ENCODE assay signal across 17 cellular contexts in genomic region chr3:140610544-140610943, GRCh38.
A peak's percentile ranks its signal among the peaks of the same experiment; 100 is the strongest.
DNase-seq lines count a peak whose midpoint lies in the region; ATAC-seq, FAIRE-seq and TF ChIP-seq lines count a peak whose summit lies in the region.
"Had no signal": no experiment of that assay in that cellular context is flagged by ENCODE, and none has a peak within 500 bp of the region (broad histone marks: within the 10 kb centered on the region; RNA-seq: fewer than 3 reads in every experiment).

No MANE protein-coding gene starts in this region.

- peak overlapping the region; percentile 45 for H2AFZ ChIP-seq in astrocyte (ENCODE audit: low read depth, low read length)
- peak overlapping the region; percentile 60 for H2AFZ ChIP-seq in osteoblast (ENCODE audit: low read length)

- no peak overlapping the region for H3K4me3 ChIP-seq in astrocyte (ENCODE audit: insufficient read depth, low read depth, low read length)
- no peak overlapping the region for H3K4me3 ChIP-seq in choroid plexus epithelial cell (ENCODE audit: low read depth, low read length)
- H3K4me3 ChIP-seq in osteoblast (ENCODE audit: insufficient read depth, low read length) = no peak overlapping the region
- H3K4me3 ChIP-seq in right atrium auricular region = no peak overlapping the region
- H3K4me3 ChIP-seq: HAP-1 had no signal

- H3K4me2 ChIP-seq in astrocyte (ENCODE audit: low read length) (peak overlapping the region; percentile 31), osteoblast (ENCODE audit: insufficient read depth, low read length) (no peak overlapping the region)

- peak overlapping the region; percentile 84 for H3K27ac Mint-ChIP-seq in astrocyte (ENCODE audit: unreplicated experiment)
- H3K27ac Mint-ChIP-seq: CD14-positive monocyte; CD8-positive, alpha-beta T cell had no signal

- H3K4me3 Mint-ChIP-seq in astrocyte (ENCODE audit: unreplicated experiment) = no peak overlapping the region
- H3K4me3 Mint-ChIP-seq: CD14-positive monocyte; CD8-positive, alpha-beta T cell had no signal

- H3K4me1 ChIP-seq in astrocyte (ENCODE audit: insufficient read depth, low read length) (peaks cover 7% of the 10 kb centered on the region), osteoblast (ENCODE audit: insufficient read depth, low read length) (peaks cover 5% of the 10 kb centered on the region), right atrium auricular region (no peaks in the 10 kb centered on the region)
- H3K4me1 ChIP-seq: Caco-2, HAP-1 had no signal

- no peaks in the 10 kb centered on the region for H4K20me1 ChIP-seq in astrocyte (ENCODE audit: insufficient read depth, low read length)
- H4K20me1 ChIP-seq in osteoblast (ENCODE audit: insufficient read depth, low read length) = no peaks in the 10 kb centered on the region

- H3K27ac ChIP-seq in astrocyte (ENCODE audit: low read depth, low read length) (peak overlapping the region; percentile 39), osteoblast (ENCODE audit: low read depth, low read length) (no peak overlapping the region), right atrium auricular region (no peak overlapping the region)
- H3K27ac ChIP-seq: 22Rv1 had no signal

- H3K36me3 ChIP-seq in astrocyte (ENCODE audit: insufficient read depth, low read length) (no peaks in the 10 kb centered on the region), osteoblast (ENCODE audit: insufficient read depth, low read length) (no peaks in the 10 kb centered on the region), right atrium auricular region (no peaks in the 10 kb centered on the region)
- H3K36me3 ChIP-seq: HAP-1 had no signal

- peak; percentile 38 for DNase-seq in HT1080 (ENCODE audit: low read depth)
- DNase-seq in astrocyte (ENCODE audit: low read depth) = peak; percentile 51
- peak; percentile 37 for DNase-seq in choroid plexus epithelial cell (ENCODE audit: low read depth)
- DNase-seq in osteoblast (ENCODE audit: insufficient read length, low spot score, missing footprints) = no peak
- DNase-seq in NCI-H2081 treated with DMSO at 0.1 percent for 48 hours (lab: John Stamatoyannopoulos, UW) = no peak
- DNase-seq in EL = no peak
- no peak for DNase-seq in right atrium auricular region (ENCODE audit: low spot score)
- DNase-seq: Caco-2; CD8-positive, alpha-beta T cell; DND-41; GF-D8 had no signal

- peaks cover 17% of the 10 kb centered on the region for H3K4me1 Mint-ChIP-seq in astrocyte (ENCODE audit: low read depth, unreplicated experiment)
- H3K4me1 Mint-ChIP-seq: CD14-positive monocyte had no signal

- no peaks in the 10 kb centered on the region for H3K36me3 Mint-ChIP-seq in astrocyte (ENCODE audit: low read depth, unreplicated experiment)
- H3K36me3 Mint-ChIP-seq: CD14-positive monocyte; CD8-positive, alpha-beta T cell had no signal

- TF ChIP-seq CTCF in astrocyte (IDR thresholded peaks at IDR 0.05; ENCODE audit: insufficient read depth, low read depth, low read length) = no peak
- no peak for TF ChIP-seq CTCF in choroid plexus epithelial cell (conservative IDR thresholded peaks at IDR 0.05; ENCODE audit: low read depth, low read length)
- TF ChIP-seq CTCF in osteoblast (IDR thresholded peaks at IDR 0.05; ENCODE audit: extremely low read depth, low read depth, low read length) = no peak
- TF ChIP-seq CTCF in right atrium auricular region (IDR thresholded peaks at IDR 0.05) = no peak

- ATAC-seq in HG02973 (IDR thresholded peaks at IDR 0.05; ENCODE audit: unreplicated experiment) = no peak
- ATAC-seq: CD8-positive, alpha-beta T cell had no signal

- H3K9me3 ChIP-seq in astrocyte (ENCODE audit: insufficient read depth, low read depth, low read length) (no peaks in the 10 kb centered on the region), osteoblast (ENCODE audit: low read depth, low read length) (no peaks in the 10 kb centered on the region), right atrium auricular region (no peaks in the 10 kb centered on the region)
- H3K9me3 ChIP-seq: HAP-1 had no signal

- H3K79me2 ChIP-seq in astrocyte (ENCODE audit: insufficient read depth, low read length) = no peaks in the 10 kb centered on the region
- no peaks in the 10 kb centered on the region for H3K79me2 ChIP-seq in osteoblast (ENCODE audit: insufficient read depth, low read length)

- FAIRE-seq in astrocyte (lab: Jason Lieb, UNC) = no peak
- FAIRE-seq: H1, HTR-8/SVneo had no signal

- no peaks in the 10 kb centered on the region for H3K27me3 Mint-ChIP-seq in astrocyte (ENCODE audit: low read depth, unreplicated experiment)

- H3K27me3 ChIP-seq in astrocyte (ENCODE audit: insufficient read depth, low read length) (no peaks in the 10 kb centered on the region), osteoblast (ENCODE audit: insufficient read depth, low read length) (no peaks in the 10 kb centered on the region), right atrium auricular region (no peaks in the 10 kb centered on the region)

- no peak overlapping the region for H3K9ac ChIP-seq in astrocyte (ENCODE audit: low read length)

- H3K9me3 Mint-ChIP-seq in astrocyte (ENCODE audit: unreplicated experiment) = peaks cover 13% of the 10 kb centered on the region

Comparison
In these comparisons a context has a peak if more than half of its experiments do, and no peak if none do; other contexts are left out.
1. DNase-seq: peak in HT1080 (single experiment), astrocyte (single experiment) and choroid plexus epithelial cell (single experiment); none in osteoblast (single experiment), NCI-H2081 treated with DMSO at 0.1 percent for 48 hours (single experiment), EL (single experiment) and right atrium auricular region (single experiment).